Comparison of ENCODE assay signal across 8 cellular contexts in genomic region chr9:110125763-110126351, GRCh38.
DNase-seq lines count a peak whose midpoint lies in the region; ATAC-seq and TF ChIP-seq lines count a peak whose summit lies in the region.

No MANE protein-coding gene starts in this region.

- intact Hi-C loops in Caco-2 (cut with micrococcal nuclease; ENCODE audit: unreplicated experiment) = loop anchor here (1.0 kb wide), 4 partner anchors 10 to 27 kb away; no protein-coding TSS in a partner anchor
- intact Hi-C loops in esophagus squamous epithelium (cut with DNase I) = no loop called here
- intact Hi-C loops in prostate gland (cut with DNase I) = no loop called here

- H3K27ac Mint-ChIP-seq in Caco-2 (ENCODE audit: unreplicated experiment) = peak overlapping the region; percentile 97

- 45 to 63% methylated on average over 7 to 8 of the region's 8 CpGs for WGBS in esophagus squamous epithelium, 2 donors
- 50% methylated on average over 8 of the region's 8 CpGs for WGBS in prostate gland

- H2AFZ ChIP-seq in SU-DHL-6 (ENCODE audit: low read depth, low read length, severe bottlenecking) = no peak overlapping the region

- H3K27me3 ChIP-seq in Caco-2 (replicated peaks; ENCODE audit: control insufficient read depth, insufficient read depth, low read length) (no peaks in the 10 kb centered on the region), SU-DHL-6 (ENCODE audit: low read length) (no peaks in the 10 kb centered on the region), esophagus squamous epithelium (no peaks in the 10 kb centered on the region), prostate gland (replicated peaks; ENCODE audit: insufficient read depth) (no peaks in the 10 kb centered on the region)

- H3K9me3 ChIP-seq in Caco-2 = no peaks in the 10 kb centered on the region
- no peaks in the 10 kb centered on the region for H3K9me3 ChIP-seq in SU-DHL-6 (ENCODE audit: insufficient read depth, low read length)
- no peaks in the 10 kb centered on the region for H3K9me3 ChIP-seq in esophagus squamous epithelium
- H3K9me3 ChIP-seq in prostate gland = no peaks in the 10 kb centered on the region

- H3K9me3 Mint-ChIP-seq in Caco-2 (ENCODE audit: unreplicated experiment) = no peaks in the 10 kb centered on the region

- no peaks in the 10 kb centered on the region for H3K9me2 ChIP-seq in SU-DHL-6 (replicated peaks; ENCODE audit: insufficient read depth, low read length)

- H3K27ac ChIP-seq in SU-DHL-6 (ENCODE audit: low read depth, low read length) (peak overlapping the region; percentile 92), esophagus squamous epithelium (peak overlapping the region; percentile 65 to 90 (median 84)), prostate gland (peak overlapping the region; percentile 58 to 65)

- peaks cover 33% of the 10 kb centered on the region for H3K4me1 Mint-ChIP-seq in Caco-2 (ENCODE audit: low read depth, unreplicated experiment)

- no peak for ATAC-seq in GM21528 (IDR thresholded peaks at IDR 0.05; ENCODE audit: low FRiP score, unreplicated experiment)

- peak overlapping the region; percentile 90 for H3K4me3 Mint-ChIP-seq in Caco-2 (ENCODE audit: unreplicated experiment)

- peaks cover 100% of the 10 kb centered on the region for H3K79me2 ChIP-seq in SU-DHL-6 (ENCODE audit: insufficient read depth, low read length)

- DNase-seq in Caco-2 (no peak), esophagus squamous epithelium (lab: John Stamatoyannopoulos, UW) (no peak), prostate gland (ENCODE audit: low spot score) (no peak), superior temporal gyrus (ENCODE audit: extremely low spot score) (no peak), NCI-H1105 (lab: John Stamatoyannopoulos, UW) (no peak)
- DNase-seq in stimulated activated CD8-positive, alpha-beta memory T cell treated with anti-CD3 and anti-CD28 coated beads, Interleukin-4, amount 100 ng/mL, for 48 hours = no peak

- peaks cover 57% of the 10 kb centered on the region for H3K4me1 ChIP-seq in Caco-2
- peaks cover 6 to 78% (median 38%) of the 10 kb centered on the region in 3 donors for H3K4me1 ChIP-seq in esophagus squamous epithelium
- H3K4me1 ChIP-seq in prostate gland (replicated peaks) = no peaks in the 10 kb centered on the region

- peaks cover 7% of the 10 kb centered on the region; the same call in 1 of the 2 replicates for H4K20me1 ChIP-seq in SU-DHL-6 (ENCODE audit: low read depth, low read length)

- H3K4me2 ChIP-seq in SU-DHL-6 (ENCODE audit: low read depth, low read length, poor library complexity, severe bottlenecking) = peak overlapping the region; percentile 70

- POLR2A ChIA-PET in Caco-2 (lab: Charles Lee) = interaction anchor here (0.6 to 4.2 kb wide), 13 partner anchors 10 to 1473 kb away, joined by 3 to 81 read pairs (median 5); partner anchors contain the start of gene PTGR1

- H3F3A ChIP-seq in SU-DHL-6 (ENCODE audit: insufficient read depth) = peaks cover 76% of the 10 kb centered on the region

- H3K4me3 ChIP-seq in Caco-2 (ENCODE audit: low read depth, low read length) (peak overlapping the region; percentile 49), SU-DHL-6 (ENCODE audit: insufficient read depth, low read length, poor library complexity, severe bottlenecking) (no peak overlapping the region), esophagus squamous epithelium (peak overlapping the region in 3 of 4 donors; percentile 10 to 56 (median 10)), prostate gland (no peak overlapping the region)

- H3K27me3 Mint-ChIP-seq in Caco-2 (ENCODE audit: insufficient read depth, unreplicated experiment) = no peaks in the 10 kb centered on the region

- TF ChIP-seq POLR2A in esophagus squamous epithelium (IDR thresholded peaks at IDR 0.05) = no peak
- TF ChIP-seq POLR2A in prostate gland (IDR thresholded peaks at IDR 0.05) = no peak

- H3K9ac ChIP-seq in SU-DHL-6 (ENCODE audit: low read length) = peak overlapping the region; percentile 44

- peaks cover 74% of the 10 kb centered on the region for H3K36me3 Mint-ChIP-seq in Caco-2 (ENCODE audit: insufficient read depth, unreplicated experiment)

- TF ChIP-seq CTCF in Caco-2 (IDR thresholded peaks at IDR 0.05; ENCODE audit: insufficient read depth in 1 of 2, low read depth in 1 of 2, low read length in 1 of 2, severe bottlenecking in 1 of 2, unreplicated experiment in 1 of 2) (no peak), SU-DHL-6 (IDR thresholded peaks at IDR 0.05; ENCODE audit: insufficient read depth, low read length, poor library complexity, severe bottlenecking) (no peak), esophagus squamous epithelium (IDR thresholded peaks at IDR 0.05) (no peak), prostate gland (IDR thresholded peaks at IDR 0.05) (no peak)

- BruUV-seq in Caco-2 (replicated peaks; lab: Mats Ljungman, UMichigan) = TSS peak; percentile 35

- CTCF ChIA-PET in Caco-2 (lab: Charles Lee) = interaction anchor here (1.1 kb wide), 1 partner anchor 36 kb away, joined by 3 read pairs; no protein-coding TSS in a partner anchor

- H3K36me3 ChIP-seq in Caco-2 (ENCODE audit: control insufficient read depth, insufficient read depth, low read length) = no peaks in the 10 kb centered on the region
- H3K36me3 ChIP-seq in SU-DHL-6 (ENCODE audit: low read length) = no peaks in the 10 kb centered on the region
- H3K36me3 ChIP-seq in esophagus squamous epithelium = no peaks in the 10 kb centered on the region
- H3K36me3 ChIP-seq in prostate gland = no peaks in the 10 kb centered on the region

Comparison
In these comparisons a context has a peak if more than half of its experiments do, and no peak if none do; other contexts are left out.
1. H3K4me3 ChIP-seq: peak in Caco-2 (single experiment) and esophagus squamous epithelium (3 of 4); none in SU-DHL-6 (single experiment) and prostate gland (0 of 2).
2. Peak in every context shown above with its lines, with median percentiles within 50 percentile points of each other: H3K27ac ChIP-seq.